ENCODE assay signal across 15 cellular contexts in genomic region chr1:13662498-13662897, GRCh38. TPM values are rescaled to one million over a fixed set of nuclear protein-coding genes. Genes with fewer than 3 reads are reported as not detected.
DNase-seq lines count a peak whose midpoint lies in the region; ATAC-seq and TF ChIP-seq lines count a peak whose summit lies in the region.
"Had no signal": no experiment of that assay in that cellular context is flagged by ENCODE, and none has a peak within 500 bp of the region (broad histone marks: within the 10 kb centered on the region; RNA-seq: fewer than 3 reads in every experiment).

No MANE protein-coding gene starts in this region.

- no peak for ATAC-seq in left colon
- ATAC-seq: K562, left lobe of liver had no signal

- H3K9me3 ChIP-seq in SK-N-MC (ENCODE audit: low read depth, low read length) (no peaks in the 10 kb centered on the region), smooth muscle cell (replicated peaks; ENCODE audit: low read depth) (no peaks in the 10 kb centered on the region)
- no peaks in the 10 kb centered on the region for H3K9me3 ChIP-seq in effector memory CD4-positive, alpha-beta T cell (ENCODE audit: control insufficient read depth, low read length)
- H3K9me3 ChIP-seq: SK-N-SH had no signal

- H3K27ac ChIP-seq in SK-N-MC (peak overlapping the region; percentile 100), smooth muscle cell (ENCODE audit: low read depth) (peak overlapping the region; percentile 60)
- H3K27ac ChIP-seq in effector memory CD4-positive, alpha-beta T cell (ENCODE audit: insufficient read depth, low read length, poor library complexity, severe bottlenecking) = no peak overlapping the region

- H3K79me2 ChIP-seq in smooth muscle cell (ENCODE audit: low read depth) = no peaks in the 10 kb centered on the region

- H2AFZ ChIP-seq in smooth muscle cell (ENCODE audit: low read depth) = no peak overlapping the region

- no peaks in the 10 kb centered on the region for H3K27me3 ChIP-seq in smooth muscle cell (ENCODE audit: low read depth)
- H3K27me3 ChIP-seq in effector memory CD4-positive, alpha-beta T cell (replicated peaks; ENCODE audit: control insufficient read depth, insufficient read depth, low read length, poor library complexity, severe bottlenecking) = peaks cover 4% of the 10 kb centered on the region

- H4K20me1 ChIP-seq in smooth muscle cell (ENCODE audit: low read depth) = no peaks in the 10 kb centered on the region

- H3F3A ChIP-seq in smooth muscle cell (ENCODE audit: low read depth) = no peaks in the 10 kb centered on the region

- H3K9ac ChIP-seq in SK-N-MC (ENCODE audit: insufficient read length) (peak overlapping the region; percentile 81), smooth muscle cell (ENCODE audit: low read depth) (no peak overlapping the region)
- H3K9ac ChIP-seq: SK-N-SH had no signal

- no peak overlapping the region for H3K4me2 ChIP-seq in smooth muscle cell
- H3K4me2 ChIP-seq: SK-N-SH had no signal

- H3K36me3 ChIP-seq in SK-N-MC (ENCODE audit: insufficient read depth, low read length) = no peaks in the 10 kb centered on the region
- no peaks in the 10 kb centered on the region for H3K36me3 ChIP-seq in smooth muscle cell (ENCODE audit: low read depth)
- H3K36me3 ChIP-seq in effector memory CD4-positive, alpha-beta T cell (ENCODE audit: control insufficient read depth, insufficient read depth, low read length) = no peaks in the 10 kb centered on the region

- no peaks in the 10 kb centered on the region for H3K4me1 ChIP-seq in smooth muscle cell (ENCODE audit: low read depth)
- no peaks in the 10 kb centered on the region for H3K4me1 ChIP-seq in effector memory CD4-positive, alpha-beta T cell (ENCODE audit: control insufficient read depth, insufficient read depth, low read length, poor library complexity, severe bottlenecking)

- H3K4me3 ChIP-seq in SK-N-MC (peak overlapping the region; percentile 71), fibroblast of villous mesenchyme (ENCODE audit: low read depth, low read length) (no peak overlapping the region), smooth muscle cell (no peak overlapping the region)
- no peak overlapping the region for H3K4me3 ChIP-seq in effector memory CD4-positive, alpha-beta T cell (ENCODE audit: insufficient read depth, low read depth, low read length, poor library complexity, severe bottlenecking)
- H3K4me3 ChIP-seq: K562 had no signal

- no peak for TF ChIP-seq CTCF in fibroblast of villous mesenchyme (IDR thresholded peaks at IDR 0.05; ENCODE audit: insufficient read depth, low read depth, low read length)
- TF ChIP-seq CTCF in smooth muscle cell (IDR thresholded peaks at IDR 0.05; ENCODE audit: borderline replicate concordance, insufficient read depth, poor library complexity, severe bottlenecking) = no peak

- WGBS in smooth muscle cell (ENCODE audit: low lambda C conversion rate) = 26% methylated on average over 4 of the region's 4 CpGs

- DNase-seq in GM03348 (ENCODE audit: low spot score) = peak; percentile 79
- DNase-seq in SK-N-MC (ENCODE audit: low read depth, low spot score) = peak; percentile 92
- DNase-seq in fibroblast of villous mesenchyme (ENCODE audit: low read depth) = peak; percentile 88
- DNase-seq in smooth muscle cell (lab: John Stamatoyannopoulos, UW; ENCODE audit: unreplicated experiment) = no peak
- DNase-seq in effector memory CD4-positive, alpha-beta T cell = no peak
- DNase-seq in NCI-H146 treated with DMSO at 0.1 percent for 48 hours (lab: John Stamatoyannopoulos, UW; ENCODE audit: unreplicated experiment) = no peak
- DNase-seq in DMS114 treated with DMSO at 0.1 percent for 48 hours (lab: John Stamatoyannopoulos, UW; ENCODE audit: unreplicated experiment) = no peak
- no peak for DNase-seq in left colon
- DNase-seq: NCI-H146; right cardiac atrium; SK-N-SH; stimulated activated CD4-positive, alpha-beta T cell treated with anti-CD3 and anti-CD28 coated beads, Interleukin-4, amount 100 ng/mL, for 4 hours; stimulated activated naive CD4-positive, alpha-beta T cell had no signal

- intact Hi-C loops in left colon (cut with DNase I, micrococcal nuclease) = loop anchor here (10.0 kb wide), 2 partner anchors 152 to 302 kb away; no protein-coding TSS in a partner anchor

RNA-seq across cellular contexts. Expression of gene PRDM2, which starts 37.5 kb away (rescaled TPM):
- 13.9 and 19.9 TPM in 2 replicates for total RNA-seq in fibroblast of villous mesenchyme
- 20.0 and 24.3 TPM in 2 replicates for total RNA-seq in smooth muscle cell
- 18.5 and 19.8 TPM in 2 replicates for polyA plus RNA-seq in smooth muscle cell
- 10 to 100 TPM; 33.3 to 33.8 TPM for total RNA-seq in left colon

Comparison
In these comparisons a context has a peak if more than half of its experiments do, and no peak if none do; other contexts are left out.
1. DNase-seq: peak in GM03348 (single experiment), SK-N-MC (single experiment) and fibroblast of villous mesenchyme (single experiment); none in smooth muscle cell (single experiment), effector memory CD4-positive, alpha-beta T cell (0 of 3), NCI-H146 treated with DMSO at 0.1 percent for 48 hours (single experiment), DMS114 treated with DMSO at 0.1 percent for 48 hours (single experiment) and left colon (0 of 2).